In genomic region chr1:99502400-99502799, GRCh38 we compare ENCODE assay signal across 22 cellular contexts.
"Had no signal": no experiment of that assay in that cellular context is flagged by ENCODE, and none has a peak within 500 bp of the region (broad histone marks: within the 10 kb centered on the region; RNA-seq: fewer than 3 reads in every experiment).

No MANE protein-coding gene starts in this region.

- H3K9me3 Mint-ChIP-seq: dendritic cell treated with granulocyte-macrophage colony-stimulating factor and Interleukin-4, amounts not matched to agents 40 ng/mL and 50 ng/mL, for 4 days; effector memory CD8-positive, alpha-beta T cell; memory B cell had no signal

- H3K4me1 ChIP-seq: colonic mucosa, esophagus squamous epithelium, gastrocnemius medialis, left lung, lower lobe of right lung had no signal

- H3K27ac ChIP-seq: colonic mucosa, esophagus squamous epithelium, gastrocnemius medialis, heart right ventricle, left lung, lower lobe of right lung had no signal

- H3K9me3 ChIP-seq: colonic mucosa, esophagus squamous epithelium, gastrocnemius medialis, heart right ventricle, left lung, lower lobe of right lung had no signal

- H3K27ac Mint-ChIP-seq: dendritic cell treated with granulocyte-macrophage colony-stimulating factor and Interleukin-4, amounts not matched to agents 40 ng/mL and 50 ng/mL, for 4 days; effector memory CD8-positive, alpha-beta T cell; endodermal cell; memory B cell had no signal

- DNase-seq: colonic mucosa; cortex of kidney; effector CD8-positive, alpha-beta T cell; effector memory CD8-positive, alpha-beta T cell; endodermal cell; erythroblast; esophagus squamous epithelium; foreskin fibroblast; foreskin melanocyte; gastrocnemius medialis; glutamatergic neuron; head of caudate nucleus; heart right ventricle; hippocampal formation; left cardiac atrium; left lung; left ventricle myocardium superior; lower lobe of right lung; mesendoderm; midbrain had no signal

- H3K27me3 ChIP-seq: colonic mucosa, esophagus squamous epithelium, gastrocnemius medialis, heart right ventricle, left lung had no signal

- H3K4me3 ChIP-seq: colonic mucosa, esophagus squamous epithelium, gastrocnemius medialis, heart right ventricle, left lung, lower lobe of right lung had no signal

- H3K36me3 Mint-ChIP-seq: memory B cell had no signal

- H3K36me3 ChIP-seq: colonic mucosa, esophagus squamous epithelium, gastrocnemius medialis, heart right ventricle, left lung, lower lobe of right lung had no signal

- H3K27me3 Mint-ChIP-seq: dendritic cell treated with granulocyte-macrophage colony-stimulating factor and Interleukin-4, amounts not matched to agents 40 ng/mL and 50 ng/mL, for 4 days had no signal

- H3K4me1 Mint-ChIP-seq: memory B cell had no signal

- H3K4me3 Mint-ChIP-seq: dendritic cell treated with granulocyte-macrophage colony-stimulating factor and Interleukin-4, amounts not matched to agents 40 ng/mL and 50 ng/mL, for 4 days; effector memory CD8-positive, alpha-beta T cell; endodermal cell; memory B cell had no signal
